11 cellular contexts compared by ENCODE assay signal in genomic region chr12:104566244-104566993, GRCh38.
DNase-seq lines count a peak whose midpoint lies in the region; ATAC-seq and TF ChIP-seq lines count a peak whose summit lies in the region.
"Had no signal": no experiment of that assay in that cellular context is flagged by ENCODE, and none has a peak within 500 bp of the region (broad histone marks: within the 10 kb centered on the region; RNA-seq: fewer than 3 reads in every experiment).

No MANE protein-coding gene starts in this region.

- H3K9me3 ChIP-seq in DOHH2 (ENCODE audit: control insufficient read depth, insufficient read depth, low read length) (peaks cover 9% of the 10 kb centered on the region; the same call in 1 of the 2 replicates), OCI-LY1 (ENCODE audit: low read length) (no peaks in the 10 kb centered on the region)
- H3K9me3 ChIP-seq: esophagus muscularis mucosa, transverse colon had no signal

- no peak overlapping the region for H2AFZ ChIP-seq in OCI-LY1 (ENCODE audit: low read length)
- H2AFZ ChIP-seq: parathyroid adenoma had no signal

- H3K27me3 Mint-ChIP-seq in activated naive CD4-positive, alpha-beta T cell treated with anti-CD3 and anti-CD28 coated beads, Interleukin-2, amount 50 U/mL, for 24 hours, result no peaks in the 10 kb centered on the region
- H3K27me3 Mint-ChIP-seq in progenitor cell of endocrine pancreas (no peaks in the 10 kb centered on the region), WTC11 (ENCODE audit: low read depth) (no peaks in the 10 kb centered on the region)

- H3K36me3 Mint-ChIP-seq in activated naive CD4-positive, alpha-beta T cell treated with anti-CD3 and anti-CD28 coated beads, Interleukin-2, amount 50 U/mL, for 24 hours, result peaks cover 11% of the 10 kb centered on the region
- peaks cover 2% of the 10 kb centered on the region for H3K36me3 Mint-ChIP-seq in progenitor cell of endocrine pancreas (ENCODE audit: insufficient read depth)
- peaks cover 9% of the 10 kb centered on the region for H3K36me3 Mint-ChIP-seq in WTC11

- H3K4me1 ChIP-seq in DOHH2 (ENCODE audit: control insufficient read depth, low read length), result peaks cover 59% of the 10 kb centered on the region
- peaks cover 56% of the 10 kb centered on the region for H3K4me1 ChIP-seq in OCI-LY1 (ENCODE audit: insufficient read depth, low read length, severe bottlenecking)

- no peaks in the 10 kb centered on the region for H3K27me3 ChIP-seq in DOHH2 (ENCODE audit: control insufficient read depth, low read length)
- no peaks in the 10 kb centered on the region for H3K27me3 ChIP-seq in OCI-LY1 (ENCODE audit: insufficient read depth, low read length)
- H3K27me3 ChIP-seq: esophagus muscularis mucosa, transverse colon had no signal

- POLR2A ChIA-PET in WTC11 (lab: Charles Lee), result no interaction called here

- H3K9me2 ChIP-seq in DOHH2 (replicated peaks; ENCODE audit: control insufficient read depth, low read length), result no peaks in the 10 kb centered on the region
- no peaks in the 10 kb centered on the region for H3K9me2 ChIP-seq in OCI-LY1 (ENCODE audit: low read depth, low read length)

- peak overlapping the region; percentile 18 for H3K27ac Mint-ChIP-seq in activated naive CD4-positive, alpha-beta T cell treated with anti-CD3 and anti-CD28 coated beads, Interleukin-2, amount 50 U/mL, for 24 hours
- H3K27ac Mint-ChIP-seq in progenitor cell of endocrine pancreas (no peak overlapping the region), WTC11 (no peak overlapping the region)

- H3K36me3 ChIP-seq in DOHH2 (ENCODE audit: control insufficient read depth, low read length) (no peaks in the 10 kb centered on the region), OCI-LY1 (ENCODE audit: insufficient read depth, low read length) (no peaks in the 10 kb centered on the region; the same call in 1 of the 2 replicates)
- H3K36me3 ChIP-seq: esophagus muscularis mucosa, transverse colon had no signal

- peaks cover 50% of the 10 kb centered on the region for H3K4me1 Mint-ChIP-seq in activated naive CD4-positive, alpha-beta T cell treated with anti-CD3 and anti-CD28 coated beads, Interleukin-2, amount 50 U/mL, for 24 hours
- H3K4me1 Mint-ChIP-seq in progenitor cell of endocrine pancreas (ENCODE audit: low read depth) (peaks cover 3% of the 10 kb centered on the region), WTC11 (peaks cover 4% of the 10 kb centered on the region; the same call in 1 of the 2 replicates)

- no peak overlapping the region for H3K9ac ChIP-seq in OCI-LY1 (ENCODE audit: low read length)
- H3K9ac ChIP-seq: parathyroid adenoma had no signal

- ATAC-seq in HG03108 (IDR thresholded peaks at IDR 0.05; ENCODE audit: unreplicated experiment), result no peak
- no peak; the same call in 1 of the 2 replicates for ATAC-seq in WTC11

- H3K27ac ChIP-seq in DOHH2 (ENCODE audit: low read depth, low read length) (no peak overlapping the region), OCI-LY1 (ENCODE audit: low read depth, low read length, poor library complexity, severe bottlenecking) (peak overlapping the region; percentile 60)
- H3K27ac ChIP-seq: esophagus muscularis mucosa, parathyroid adenoma had no signal

- peaks cover 19% of the 10 kb centered on the region for H3F3A ChIP-seq in DOHH2 (ENCODE audit: control insufficient read depth, insufficient read depth)
- no peaks in the 10 kb centered on the region for H3F3A ChIP-seq in OCI-LY1 (ENCODE audit: insufficient read depth, low read length)

- peak; percentile 45 to 48 for DNase-seq in stimulated activated CD4-positive, alpha-beta T cell treated with anti-CD3 and anti-CD28 coated beads, Interleukin-2, amount 100 ng/mL, for 24 hours
- DNase-seq in progenitor cell of endocrine pancreas (ENCODE audit: low spot score, unreplicated experiment) (no peak), WTC11 (ENCODE audit: low spot score) (no peak)
- DNase-seq: OCI-M1, transverse colon had no signal

- TF ChIP-seq CTCF in DOHH2 (IDR thresholded peaks at IDR 0.05; ENCODE audit: low read depth, low read length, poor library complexity, severe bottlenecking) (no peak), OCI-LY1 (IDR thresholded peaks at IDR 0.05; ENCODE audit: low read length) (no peak), progenitor cell of endocrine pancreas (IDR thresholded peaks at IDR 0.05; ENCODE audit: unreplicated experiment) (no peak), WTC11 (IDR thresholded peaks at IDR 0.05) (no peak)

- peaks cover 5% of the 10 kb centered on the region for H3K9me3 Mint-ChIP-seq in activated naive CD4-positive, alpha-beta T cell treated with anti-CD3 and anti-CD28 coated beads, Interleukin-2, amount 50 U/mL, for 24 hours
- peaks cover 8% of the 10 kb centered on the region for H3K9me3 Mint-ChIP-seq in progenitor cell of endocrine pancreas (ENCODE audit: low read depth)
- peaks cover 15% of the 10 kb centered on the region for H3K9me3 Mint-ChIP-seq in WTC11

- H4K20me1 ChIP-seq in DOHH2 (ENCODE audit: control insufficient read depth, insufficient read depth, low read depth, low read length) (no peaks in the 10 kb centered on the region), OCI-LY1 (ENCODE audit: insufficient read depth, low read length) (no peaks in the 10 kb centered on the region)

- H3K4me2 ChIP-seq in DOHH2 (ENCODE audit: low read length), result peak overlapping the region; percentile 32; the same call in 1 of the 2 replicates
- H3K4me2 ChIP-seq in OCI-LY1 (ENCODE audit: low read length), result no peak overlapping the region; the same call in 1 of the 2 replicates

- no peak overlapping the region for H3K4me3 Mint-ChIP-seq in activated naive CD4-positive, alpha-beta T cell treated with anti-CD3 and anti-CD28 coated beads, Interleukin-2, amount 50 U/mL, for 24 hours
- H3K4me3 Mint-ChIP-seq in progenitor cell of endocrine pancreas (ENCODE audit: low read depth), result no peak overlapping the region
- no peak overlapping the region for H3K4me3 Mint-ChIP-seq in WTC11

- H3K79me2 ChIP-seq in DOHH2 (ENCODE audit: control insufficient read depth, low read length), result peaks cover 2% of the 10 kb centered on the region; the same call in 1 of the 2 replicates
- H3K79me2 ChIP-seq in OCI-LY1 (ENCODE audit: insufficient read depth, low read length), result no peaks in the 10 kb centered on the region
- H3K79me2 ChIP-seq: parathyroid adenoma had no signal

- H3K4me3 ChIP-seq in DOHH2 (ENCODE audit: low read length) (0 out of 2 replicates have a peak overlapping the region, but pooled peaks have one; percentile 4), OCI-LY1 (ENCODE audit: low read depth, low read length, poor library complexity, severe bottlenecking) (no peak overlapping the region)
- H3K4me3 ChIP-seq: esophagus muscularis mucosa, transverse colon had no signal

- CTCF ChIA-PET in WTC11 (lab: Charles Lee), result no interaction called here

TF ChIP-seq in WTC11, 78 proteins besides CTCF, POLR2A, EP300 and RAD21 (continues in another document):
- no peak for TF ChIP-seq TCF7 (CRISPR knock-in tag; IDR thresholded peaks at IDR 0.05; ENCODE audit: low read depth)
- no peak for TF ChIP-seq ZNF423 (CRISPR knock-in tag; IDR thresholded peaks at IDR 0.05)
- TF ChIP-seq ZMAT4 (CRISPR knock-in tag; IDR thresholded peaks at IDR 0.05), result no peak
- no peak for TF ChIP-seq SMAD4 (CRISPR knock-in tag; IDR thresholded peaks at IDR 0.05)
- no peak for TF ChIP-seq IRF2 (CRISPR knock-in tag; IDR thresholded peaks at IDR 0.05; ENCODE audit: borderline replicate concordance, low read depth)
- TF ChIP-seq, protein P1, sequence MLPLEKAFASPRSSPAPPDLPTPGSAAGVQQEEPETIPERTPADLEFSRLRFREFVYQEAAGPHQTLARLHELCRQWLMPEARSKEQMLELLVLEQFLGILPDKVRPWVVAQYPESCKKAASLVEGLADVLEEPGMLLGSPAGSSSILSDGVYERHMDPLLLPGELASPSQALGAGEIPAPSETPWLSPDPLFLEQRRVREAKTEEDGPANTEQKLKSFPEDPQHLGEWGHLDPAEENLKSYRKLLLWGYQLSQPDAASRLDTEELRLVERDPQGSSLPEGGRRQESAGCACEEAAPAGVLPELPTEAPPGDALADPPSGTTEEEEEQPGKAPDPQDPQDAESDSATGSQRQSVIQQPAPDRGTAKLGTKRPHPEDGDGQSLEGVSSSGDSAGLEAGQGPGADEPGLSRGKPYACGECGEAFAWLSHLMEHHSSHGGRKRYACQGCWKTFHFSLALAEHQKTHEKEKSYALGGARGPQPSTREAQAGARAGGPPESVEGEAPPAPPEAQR (CRISPR knock-in tag; IDR thresholded peaks at IDR 0.05), result no peak
- no peak for TF ChIP-seq FOXJ3 (CRISPR knock-in tag; IDR thresholded peaks at IDR 0.05; ENCODE audit: borderline replicate concordance)
- TF ChIP-seq USF2 (CRISPR knock-in tag; IDR thresholded peaks at IDR 0.05), result no peak

Comparison
In these comparisons a context has a peak if more than half of its experiments do, and no peak if none do; other contexts are left out.
1. DNase-seq: peak in stimulated activated CD4-positive, alpha-beta T cell treated with anti-CD3 and anti-CD28 coated beads, Interleukin-2, amount 100 ng/mL, for 24 hours (2 of 2); none in progenitor cell of endocrine pancreas (single experiment) and WTC11 (single experiment).